In genomic region chr2:31191931-31192330, GRCh38 we compare ENCODE assay signal across 17 cellular contexts. TPM values are rescaled to one million over a fixed set of nuclear protein-coding genes. Genes with fewer than 3 reads are reported as not detected.
DNase-seq lines count a peak whose midpoint lies in the region; ATAC-seq, FAIRE-seq and TF ChIP-seq lines count a peak whose summit lies in the region.
"Had no signal": no experiment of that assay in that cellular context is flagged by ENCODE, and none has a peak within 500 bp of the region (broad histone marks: within the 10 kb centered on the region; RNA-seq: fewer than 3 reads in every experiment).

No MANE protein-coding gene starts in this region.

- no peak for TF ChIP-seq CTCF in left ventricle myocardium inferior (IDR thresholded peaks at IDR 0.05; ENCODE audit: borderline replicate concordance)
- no peak for TF ChIP-seq CTCF in osteocyte (IDR thresholded peaks at IDR 0.05)
- TF ChIP-seq CTCF in HepG2 (CRISPR knock-in tag; IDR thresholded peaks at IDR 0.05) = no peak

- H3K9me3 ChIP-seq in left ventricle myocardium inferior (replicated peaks) (no peaks in the 10 kb centered on the region), HepG2 (ENCODE audit: low read length) (no peaks in the 10 kb centered on the region)
- H3K9me3 ChIP-seq: BLaER1 treated with 17β-estradiol and CSF1 and Interleukin-3, amounts not matched to agents 10 nM and 100 nM; HAP-1 had no signal

- H3K36me3 Mint-ChIP-seq in osteocyte (ENCODE audit: unreplicated experiment) = no peaks in the 10 kb centered on the region
- H3K36me3 Mint-ChIP-seq: CD8-positive, alpha-beta T cell had no signal

- FAIRE-seq in HepG2 (lab: Jason Lieb, UNC) = no peak

- no peaks in the 10 kb centered on the region for H3K79me2 ChIP-seq in HepG2 (ENCODE audit: insufficient read depth, low read length)

- H3K27ac ChIP-seq in left ventricle myocardium inferior (replicated peaks) (no peak overlapping the region), HepG2 (ENCODE audit: extremely low read length, insufficient read depth, low read length) (no peak overlapping the region)
- H3K27ac ChIP-seq: BLaER1 treated with 17β-estradiol and CSF1 and Interleukin-3, amounts not matched to agents 10 nM and 100 nM; GM23248 had no signal

- H3K36me3 ChIP-seq in left ventricle myocardium inferior = no peaks in the 10 kb centered on the region
- H3K36me3 ChIP-seq in HepG2 (replicated peaks in 1 of 2; ENCODE audit: control insufficient read depth in 1 of 2, insufficient read depth in 2 of 2, low read length in 2 of 2) = no peaks in the 10 kb centered on the region; a peak in 1 of 5 replicates
- H3K36me3 ChIP-seq: HAP-1 had no signal

- H3K4me1 ChIP-seq in left ventricle myocardium inferior = no peaks in the 10 kb centered on the region
- no peaks in the 10 kb centered on the region for H3K4me1 ChIP-seq in HepG2 (ENCODE audit: insufficient read depth, low read length)
- H3K4me1 ChIP-seq: BLaER1 treated with 17β-estradiol and CSF1 and Interleukin-3, amounts not matched to agents 10 nM and 100 nM; HAP-1 had no signal

- no peaks in the 10 kb centered on the region for H3K4me1 Mint-ChIP-seq in osteocyte (ENCODE audit: unreplicated experiment)

- intact Hi-C loops in Right ventricle myocardium inferior (cut with DNase I) (no loop called here), left ventricle myocardium inferior (cut with micrococcal nuclease) (no loop called here), HepG2 (cut with micrococcal nuclease; ENCODE audit: unreplicated experiment) (no loop called here)

- H3K4me3 Mint-ChIP-seq in osteocyte (ENCODE audit: unreplicated experiment) = no peak overlapping the region
- H3K4me3 Mint-ChIP-seq: B cell; CD8-positive, alpha-beta T cell had no signal

- POLR2A ChIA-PET in HepG2 (lab: Yijun Ruan, JAX) = no interaction called here

- no peak overlapping the region for H3K27ac Mint-ChIP-seq in osteocyte (ENCODE audit: unreplicated experiment)
- H3K27ac Mint-ChIP-seq: B cell; CD8-positive, alpha-beta T cell had no signal

- no peak for DNase-seq in Right ventricle myocardium inferior (ENCODE audit: missing footprints)
- no peak for DNase-seq in left ventricle myocardium inferior
- peak; percentile 27 for DNase-seq in ecto neural progenitor cell (ENCODE audit: low spot score)
- DNase-seq in osteocyte (ENCODE audit: extremely low spot score, unreplicated experiment) = peak; percentile 75
- no peak for DNase-seq in HepG2 (ENCODE audit: low spot score)
- no peak for DNase-seq in epidermal melanocyte (ENCODE audit: insufficient read length, low spot score)
- DNase-seq: Calu3; CD8-positive, alpha-beta T cell; DMS79 treated with DMSO at 0.1 percent for 48 hours; GF-D8; GM23248 had no signal

- H3K4me3 ChIP-seq in left ventricle myocardium inferior = no peak overlapping the region
- no peak overlapping the region for H3K4me3 ChIP-seq in HepG2 (replicated peaks in 1 of 3; ENCODE audit: insufficient read depth in 1 of 3, low read depth in 2 of 3, low read length in 3 of 3)
- H3K4me3 ChIP-seq: BLaER1 treated with 17β-estradiol and CSF1 and Interleukin-3, amounts not matched to agents 10 nM and 100 nM; GM23248; HAP-1 had no signal

- no peaks in the 10 kb centered on the region for H4K20me1 ChIP-seq in HepG2 (ENCODE audit: insufficient read depth, low read length)
- H4K20me1 ChIP-seq: BLaER1 treated with 17β-estradiol and CSF1 and Interleukin-3, amounts not matched to agents 10 nM and 100 nM had no signal

- in situ Hi-C loops in HepG2 (cut with HindIII; ENCODE audit: extremely low pct_ligation_motif_present, low pct_unique_long_range_greater_than_20kb) = no loop called here

- TF ChIP-seq POLR2A in HepG2 (IDR thresholded peaks at IDR 0.05; ENCODE audit: insufficient read depth in 1 of 2, low read depth in 2 of 2, low read length in 2 of 2) = no peak

- BruUV-seq in HepG2 (replicated peaks; lab: Mats Ljungman, UMichigan) = no TSS peak

- no peak overlapping the region for H2AFZ ChIP-seq in HepG2 (ENCODE audit: low read length)
- H2AFZ ChIP-seq: GM23248 had no signal

- WGBS in HepG2 (ENCODE audit: low lambda C conversion rate) = 28% methylated on average over 3 of the region's 11 CpGs

- H3K4me2 ChIP-seq in HepG2 (ENCODE audit: low read depth, low read length) = no peak overlapping the region
- H3K4me2 ChIP-seq: BLaER1 treated with 17β-estradiol and CSF1 and Interleukin-3, amounts not matched to agents 10 nM and 100 nM had no signal

- no peak overlapping the region for H3K9ac ChIP-seq in HepG2 (ENCODE audit: insufficient read depth, low read depth, low read length)
- H3K9ac ChIP-seq: BLaER1 treated with 17β-estradiol and CSF1 and Interleukin-3, amounts not matched to agents 10 nM and 100 nM; GM23248 had no signal

- TF ChIP-seq EP300 in HepG2 (IDR thresholded peaks at IDR 0.05; ENCODE audit: low read depth in 2 of 2, low read length in 2 of 2) (no peak), HepG2 (CRISPR knock-in tag; IDR thresholded peaks at IDR 0.05; ENCODE audit: borderline replicate concordance) (no peak)

- peaks cover 22% of the 10 kb centered on the region for H3K27me3 Mint-ChIP-seq in osteocyte (ENCODE audit: unreplicated experiment)
- H3K27me3 Mint-ChIP-seq: B cell had no signal

- no peak for TF ChIP-seq RAD21 in HepG2 (CRISPR knock-in tag; IDR thresholded peaks at IDR 0.05)

- CTCF ChIA-PET in HepG2 (lab: Yijun Ruan, JAX; ENCODE audit: low intra/inter-chr PET ratio, low total read pairs) = no interaction called here

- H3K27me3 ChIP-seq in left ventricle myocardium inferior (ENCODE audit: low read depth) = no peaks in the 10 kb centered on the region
- H3K27me3 ChIP-seq in HepG2 (ENCODE audit: control insufficient read depth in 1 of 2, insufficient read depth in 2 of 2, low read length in 2 of 2) = peaks cover 3 to 42% of the 10 kb centered on the region in 2 experiments; a peak in 4 of 5 replicates
- H3K27me3 ChIP-seq: BLaER1 treated with 17β-estradiol and CSF1 and Interleukin-3, amounts not matched to agents 10 nM and 100 nM had no signal

- ATAC-seq in Right ventricle myocardium inferior = peak; percentile 16
- no peak for ATAC-seq in HG03354 (IDR thresholded peaks at IDR 0.05; ENCODE audit: poor library complexity, severe bottlenecking, unreplicated experiment)
- ATAC-seq in HepG2 = no peak
- ATAC-seq: CD8-positive, alpha-beta T cell had no signal

- no peaks in the 10 kb centered on the region for H3K9me3 Mint-ChIP-seq in osteocyte (ENCODE audit: unreplicated experiment)
- H3K9me3 Mint-ChIP-seq: CD8-positive, alpha-beta T cell had no signal

RNA-seq across cellular contexts. Expression of gene CAPN14, which starts 25.4 kb away (rescaled TPM):
- total RNA-seq in Right ventricle myocardium inferior (0.35 TPM), left ventricle myocardium inferior (0.27 TPM), osteocyte (0.13 and 0.24 TPM in 2 replicates), HepG2 (2016; rRNA removed; fragmentation: Illumina TruSeq; extraction: Trizol) (not detected in 2 replicates)
- total RNA-seq in HepG2 (2016; cell fraction: cytosol; rRNA removed; fragmentation: Illumina TruSeq; extraction: Trizol; ENCODE audit: low read depth) = not detected in 2 replicates
- not detected in 2 replicates for total RNA-seq in HepG2 (2016; cell fraction: insoluble cytoplasmic fraction; rRNA removed; fragmentation: Illumina TruSeq; extraction: Trizol)
- total RNA-seq in HepG2 (2016; cell fraction: membrane; rRNA removed; fragmentation: Illumina TruSeq; extraction: Trizol) = not detected in 2 replicates
- not detected in 2 replicates for total RNA-seq in HepG2 (2016; cell fraction: nucleus; rRNA removed; fragmentation: Illumina TruSeq; extraction: Trizol)
- not detected in 2 replicates for polyA plus RNA-seq in HepG2 (2011; rRNA removed)
- polyA plus RNA-seq in HepG2 (2011; cell fraction: cytosol; rRNA removed) = not detected in 2 replicates
- not detected in 2 replicates for polyA plus RNA-seq in HepG2 (2011; cell fraction: nucleus; rRNA removed)
- not detected in 2 replicates for polyA plus RNA-seq in HepG2 (2012)
- not detected in 2 replicates for polyA plus RNA-seq in HepG2 (2016; cell fraction: cytosol; fragmentation: Illumina TruSeq; extraction: Trizol; ENCODE audit: low read depth)
- polyA plus RNA-seq in HepG2 (2016; cell fraction: insoluble cytoplasmic fraction; fragmentation: Illumina TruSeq; extraction: Trizol; ENCODE audit: low read depth) = not detected in 2 replicates
- polyA plus RNA-seq in HepG2 (2016; cell fraction: membrane; fragmentation: Illumina TruSeq; extraction: Trizol; ENCODE audit: low read depth) = not detected in 2 replicates
- polyA plus RNA-seq in HepG2 (2016; cell fraction: nucleus; fragmentation: Illumina TruSeq; extraction: Trizol; ENCODE audit: insufficient read depth, low read depth) = not detected in 2 replicates
- polyA minus RNA-seq in HepG2 (2011; rRNA and poly(A)+ RNA removed; ENCODE audit: low replicate concordance) = not detected in 2 replicates
- polyA minus RNA-seq in HepG2 (2011; cell fraction: cytosol; rRNA and poly(A)+ RNA removed) = not detected in 2 replicates
- not detected in 2 replicates for polyA minus RNA-seq in HepG2 (2011; cell fraction: nucleus; rRNA and poly(A)+ RNA removed)
- total RNA-seq: A172, HT-29 had no signal
- polyA plus RNA-seq: GM23248 had no signal

RNA-seq across cellular contexts. Expression of gene EHD3, which starts 42.0 kb away (rescaled TPM):
- total RNA-seq in Right ventricle myocardium inferior = 27.9 TPM
- 29.7 TPM for total RNA-seq in left ventricle myocardium inferior
- total RNA-seq in osteocyte = 25.9 and 26.2 TPM in 2 replicates
- 0.69 and 0.70 TPM in 2 replicates for total RNA-seq in HepG2 (2016; rRNA removed; fragmentation: Illumina TruSeq; extraction: Trizol)
- 0.09 and 0.20 TPM in 2 replicates for total RNA-seq in HepG2 (2016; cell fraction: cytosol; rRNA removed; fragmentation: Illumina TruSeq; extraction: Trizol; ENCODE audit: low read depth)
- total RNA-seq in HepG2 (2016; cell fraction: insoluble cytoplasmic fraction; rRNA removed; fragmentation: Illumina TruSeq; extraction: Trizol) = 0.58 and 0.71 TPM in 2 replicates
- total RNA-seq in HepG2 (2016; cell fraction: membrane; rRNA removed; fragmentation: Illumina TruSeq; extraction: Trizol) = 0.37 and 0.52 TPM in 2 replicates
- 0.40 and 0.47 TPM in 2 replicates for total RNA-seq in HepG2 (2016; cell fraction: nucleus; rRNA removed; fragmentation: Illumina TruSeq; extraction: Trizol)
- polyA plus RNA-seq in HepG2 (2011; rRNA removed) = 0.20 and 0.27 TPM in 2 replicates
- 0.23 and 0.31 TPM in 2 replicates for polyA plus RNA-seq in HepG2 (2011; cell fraction: cytosol; rRNA removed)
- polyA plus RNA-seq in HepG2 (2011; cell fraction: nucleus; rRNA removed) = 0.18 and 0.23 TPM in 2 replicates
- 0.13 and 0.23 TPM in 2 replicates for polyA plus RNA-seq in HepG2 (2012)
- 0.08 and 0.10 TPM in 2 replicates for polyA plus RNA-seq in HepG2 (2016; cell fraction: cytosol; fragmentation: Illumina TruSeq; extraction: Trizol; ENCODE audit: low read depth)
- polyA plus RNA-seq in HepG2 (2016; cell fraction: insoluble cytoplasmic fraction; fragmentation: Illumina TruSeq; extraction: Trizol; ENCODE audit: low read depth) = 0.62 and 0.74 TPM in 2 replicates
- polyA plus RNA-seq in HepG2 (2016; cell fraction: membrane; fragmentation: Illumina TruSeq; extraction: Trizol; ENCODE audit: low read depth) = 0.17 and 0.27 TPM in 2 replicates
- polyA plus RNA-seq in HepG2 (2016; cell fraction: nucleus; fragmentation: Illumina TruSeq; extraction: Trizol; ENCODE audit: insufficient read depth, low read depth) = 0.48 and 0.56 TPM in 2 replicates
- polyA minus RNA-seq in HepG2 (2011; rRNA and poly(A)+ RNA removed; ENCODE audit: low replicate concordance) = 0.05 and 0.70 TPM in 2 replicates
- 0.30 TPM in 1 of 2 replicates, not detected in the other for polyA minus RNA-seq in HepG2 (2011; cell fraction: cytosol; rRNA and poly(A)+ RNA removed)
- 0.26 and 0.50 TPM in 2 replicates for polyA minus RNA-seq in HepG2 (2011; cell fraction: nucleus; rRNA and poly(A)+ RNA removed)
- total RNA-seq: HT-29 had no signal

RNA-seq across cellular contexts. Expression of gene GALNT14, which starts 53.7 kb away (rescaled TPM):
- total RNA-seq in Right ventricle myocardium inferior (0.38 TPM), left ventricle myocardium inferior (0.14 TPM), osteocyte (3.6 and 4.1 TPM in 2 replicates), HepG2 (2016; rRNA removed; fragmentation: Illumina TruSeq; extraction: Trizol) (not detected in 2 replicates)
- total RNA-seq in HepG2 (2016; cell fraction: cytosol; rRNA removed; fragmentation: Illumina TruSeq; extraction: Trizol; ENCODE audit: low read depth) = not detected in 2 replicates
- total RNA-seq in HepG2 (2016; cell fraction: insoluble cytoplasmic fraction; rRNA removed; fragmentation: Illumina TruSeq; extraction: Trizol) = not detected in 2 replicates
- not detected in 2 replicates for total RNA-seq in HepG2 (2016; cell fraction: membrane; rRNA removed; fragmentation: Illumina TruSeq; extraction: Trizol)
- total RNA-seq in HepG2 (2016; cell fraction: nucleus; rRNA removed; fragmentation: Illumina TruSeq; extraction: Trizol) = not detected in 2 replicates
- not detected in 2 replicates for polyA plus RNA-seq in HepG2 (2011; rRNA removed)
- not detected in 2 replicates for polyA plus RNA-seq in HepG2 (2011; cell fraction: cytosol; rRNA removed)
- polyA plus RNA-seq in HepG2 (2011; cell fraction: nucleus; rRNA removed) = not detected in 2 replicates
- not detected in 2 replicates for polyA plus RNA-seq in HepG2 (2012)
- polyA plus RNA-seq in HepG2 (2016; cell fraction: cytosol; fragmentation: Illumina TruSeq; extraction: Trizol; ENCODE audit: low read depth) = not detected in 2 replicates
- polyA plus RNA-seq in HepG2 (2016; cell fraction: insoluble cytoplasmic fraction; fragmentation: Illumina TruSeq; extraction: Trizol; ENCODE audit: low read depth) = not detected in 2 replicates
- not detected in 2 replicates for polyA plus RNA-seq in HepG2 (2016; cell fraction: membrane; fragmentation: Illumina TruSeq; extraction: Trizol; ENCODE audit: low read depth)
- not detected in 2 replicates for polyA plus RNA-seq in HepG2 (2016; cell fraction: nucleus; fragmentation: Illumina TruSeq; extraction: Trizol; ENCODE audit: insufficient read depth, low read depth)
- 0.26 TPM in 1 of 2 replicates, not detected in the other for polyA minus RNA-seq in HepG2 (2011; rRNA and poly(A)+ RNA removed; ENCODE audit: low replicate concordance)
- not detected in 2 replicates for polyA minus RNA-seq in HepG2 (2011; cell fraction: cytosol; rRNA and poly(A)+ RNA removed)
- polyA minus RNA-seq in HepG2 (2011; cell fraction: nucleus; rRNA and poly(A)+ RNA removed) = not detected in 2 replicates
- total RNA-seq: A172; CD8-positive, alpha-beta T cell had no signal

Comparison
In these comparisons a context has a peak if more than half of its experiments do, and no peak if none do; other contexts are left out.
1. DNase-seq: peak in ecto neural progenitor cell (single experiment) and osteocyte (single experiment); none in Right ventricle myocardium inferior (single experiment), left ventricle myocardium inferior (single experiment), HepG2 (single experiment) and epidermal melanocyte (single experiment).
2. RNA of gene EHD3, which starts 42.0 kb away (total RNA-seq): 29.7 TPM in left ventricle myocardium inferior (single experiment), 27.9 TPM in Right ventricle myocardium inferior (single experiment) and 25.9 to 26.2 TPM in osteocyte; 0.09 to 0.71 TPM in HepG2; every median in the first group is over 10 times any median in the second.